1 cellular context compared by ENCODE assay signal in genomic region chr11:66443602-66444001, GRCh38.
TF ChIP-seq lines count a peak whose summit lies in the region.

No MANE protein-coding gene starts in this region.

TF ChIP-seq in H1, 55 proteins besides CTCF, POLR2A, EP300 and RAD21:
- TF ChIP-seq CEBPB (IDR thresholded peaks at IDR 0.05; ENCODE audit: low read depth, low read length) (no peak), SIRT6 (IDR thresholded peaks at IDR 0.05; ENCODE audit: low read length) (no peak), CHD7 (IDR thresholded peaks at IDR 0.05; ENCODE audit: insufficient replicate concordance, low read length) (no peak), TCF12 (IDR thresholded peaks at IDR 0.05; ENCODE audit: low read depth, low read length) (no peak), MAFK (IDR thresholded peaks at IDR 0.05; ENCODE audit: low read depth, low read length) (no peak), CHD2 (IDR thresholded peaks at IDR 0.05; ENCODE audit: low read length) (no peak), USF2 (IDR thresholded peaks at IDR 0.05; ENCODE audit: low read length) (no peak), BACH1 (IDR thresholded peaks at IDR 0.05; ENCODE audit: low read length) (no peak), ASH2L (IDR thresholded peaks at IDR 0.05; ENCODE audit: low read length) (no peak), CREB1 (IDR thresholded peaks at IDR 0.05) (no peak), RBBP5 (IDR thresholded peaks at IDR 0.05; ENCODE audit: borderline replicate concordance, low read depth, low read length) (no peak), EZH2 (IDR thresholded peaks at IDR 0.05; ENCODE audit: low read depth, low read length, severe bottlenecking) (no peak), KDM5A (IDR thresholded peaks at IDR 0.05; ENCODE audit: low read length) (no peak), RFX5 (IDR thresholded peaks at IDR 0.05; ENCODE audit: borderline replicate concordance, low read depth, low read length) (no peak), RNF2 (IDR thresholded peaks at IDR 0.05; ENCODE audit: borderline replicate concordance, low read depth, low read length, missing control alignments, poor library complexity, severe bottlenecking) (no peak), POLR2AphosphoS5 (IDR thresholded peaks at IDR 0.05; ENCODE audit: low read depth, low read length) (no peak), BRCA1 (IDR thresholded peaks at IDR 0.05; ENCODE audit: low read depth, low read length) (no peak)
TF ChIP-seq in H1: peak in this region for 0.
